Comparison of ENCODE assay signal across 1 cellular context in genomic region chr17:73316919-73317505, GRCh38.
TF ChIP-seq lines count a peak whose summit lies in the region.

No MANE protein-coding gene starts in this region.

TF ChIP-seq in K562, 482 proteins besides CTCF, POLR2A, EP300 and RAD21:
- TF ChIP-seq CBFB (CRISPR knock-in tag; IDR thresholded peaks at IDR 0.05) (no peak), THAP7 (CRISPR knock-in tag; IDR thresholded peaks at IDR 0.05) (no peak), JUN (IDR thresholded peaks at IDR 0.05; ENCODE audit: borderline replicate concordance, low read depth, low read length) (no peak), JUN (CRISPR knock-in tag; IDR thresholded peaks at IDR 0.05; ENCODE audit: borderline replicate concordance) (no peak), FOXJ3 (CRISPR knock-in tag; IDR thresholded peaks at IDR 0.05) (no peak), MITF (IDR thresholded peaks at IDR 0.05) (no peak), RBBP5 (IDR thresholded peaks at IDR 0.05; ENCODE audit: borderline replicate concordance, insufficient read depth, low read length, poor library complexity, severe bottlenecking) (no peak), BRF2 (IDR thresholded peaks at IDR 0.05; ENCODE audit: borderline replicate concordance, insufficient read depth, insufficient read length) (no peak), SRSF7 (optimal IDR thresholded peaks at IDR 0.05; ENCODE audit: low read depth, low read length) (no peak), ZNF717 (CRISPR knock-in tag; IDR thresholded peaks at IDR 0.05) (no peak), TBP (optimal IDR thresholded peaks at IDR 0.05; ENCODE audit: low read depth, low read length) (no peak)
